14 cellular contexts compared by ENCODE assay signal in genomic region chr15:85788796-85789495, GRCh38. TPM values are rescaled to one million over a fixed set of nuclear protein-coding genes. Genes with fewer than 3 reads are reported as not detected.
DNase-seq lines count a peak whose midpoint lies in the region; TF ChIP-seq lines count a peak whose summit lies in the region.
"Had no signal": no experiment of that assay in that cellular context is flagged by ENCODE, and none has a peak within 500 bp of the region (broad histone marks: within the 10 kb centered on the region; RNA-seq: fewer than 3 reads in every experiment).

No MANE protein-coding gene starts in this region.

- TF ChIP-seq CTCF in epithelial cell of esophagus (IDR thresholded peaks at IDR 0.05; ENCODE audit: insufficient read depth, low read depth, low read length, missing control alignments) (no peak), neural crest cell (conservative IDR thresholded peaks at IDR 0.05) (no peak)

- H3K36me3 Mint-ChIP-seq in neural crest cell (ENCODE audit: low read depth) = peaks cover 10% of the 10 kb centered on the region

- TF ChIP-seq EP300 in Ishikawa (IDR thresholded peaks at IDR 0.05; ENCODE audit: borderline replicate concordance) = peak; percentile 27; the same call in 1 of the 2 replicates

- no peaks in the 10 kb centered on the region for H3K27me3 Mint-ChIP-seq in neural crest cell (ENCODE audit: low read depth)
- H3K27me3 Mint-ChIP-seq: effector memory CD8-positive, alpha-beta T cell had no signal

- peak overlapping the region; percentile 19 for H3K27ac Mint-ChIP-seq in neural crest cell (ENCODE audit: unreplicated experiment)

- peak overlapping the region; percentile 33 for H3K4me3 Mint-ChIP-seq in neural crest cell
- H3K4me3 Mint-ChIP-seq: effector memory CD8-positive, alpha-beta T cell had no signal

- no peaks in the 10 kb centered on the region for H3K9me3 Mint-ChIP-seq in neural crest cell
- H3K9me3 Mint-ChIP-seq: effector memory CD8-positive, alpha-beta T cell had no signal

- peaks cover 76% of the 10 kb centered on the region for H3K4me1 Mint-ChIP-seq in neural crest cell

- DNase-seq in DMS53 (lab: John Stamatoyannopoulos, UW) (peak; percentile 86), epithelial cell of esophagus (ENCODE audit: low read depth) (peak; percentile 67), neural crest cell (ENCODE audit: low read depth, low spot score) (no peak), RPMI8226 (no peak), NAMALWA (ENCODE audit: low spot score) (no peak)
- DNase-seq in stimulated activated CD8-positive, alpha-beta memory T cell treated with anti-CD3 and anti-CD28 coated beads, Interleukin-4, amount 100 ng/mL, for 48 hours = no peak
- DNase-seq: activated gamma-delta T cell treated with Interleukin-2 at 50 U/mL for 16 hours; effector memory CD8-positive, alpha-beta T cell; gastrocnemius medialis; GDM1; MM.1S; WERI-Rb-1 had no signal

- H3K4me3 ChIP-seq in epithelial cell of esophagus (ENCODE audit: low read length) = no peak overlapping the region
- H3K4me3 ChIP-seq: gastrocnemius medialis, testis had no signal

- TF ChIP-seq RAD21 in Ishikawa (IDR thresholded peaks at IDR 0.05; ENCODE audit: low read depth) = no peak

TF ChIP-seq in Ishikawa, 13 proteins besides CTCF, POLR2A, EP300 and RAD21:
- TF ChIP-seq USF1 (IDR thresholded peaks at IDR 0.05) (no peak), YY1 (IDR thresholded peaks at IDR 0.05; ENCODE audit: low read depth) (no peak), TEAD4 (IDR thresholded peaks at IDR 0.05) (no peak), TAF1 (IDR thresholded peaks at IDR 0.05; ENCODE audit: low read depth) (no peak), CEBPB (IDR thresholded peaks at IDR 0.05) (no peak), CREB1 (IDR thresholded peaks at IDR 0.05; ENCODE audit: low read depth) (no peak), MAX (IDR thresholded peaks at IDR 0.05) (peak; percentile 56), REST (IDR thresholded peaks at IDR 0.05; ENCODE audit: low read depth) (no peak), TCF12 (IDR thresholded peaks at IDR 0.05; ENCODE audit: low read depth) (peak; percentile 69), EGR1 (IDR thresholded peaks at IDR 0.05) (no peak), NFIC (IDR thresholded peaks at IDR 0.05) (peak; percentile 39; the same call in 1 of the 2 replicates)
TF ChIP-seq in Ishikawa: peak in this region for 3.

RNA-seq across cellular contexts. Expression of gene KLHL25, which starts 5.8 kb away (rescaled TPM):
- 17.9 and 19.3 TPM in 2 replicates for total RNA-seq in neural crest cell

Comparison
In these comparisons a context has a peak if more than half of its experiments do, and no peak if none do; other contexts are left out.
1. DNase-seq: peak in DMS53 (single experiment) and epithelial cell of esophagus (single experiment); none in neural crest cell (single experiment), RPMI8226 (single experiment), NAMALWA (single experiment) and stimulated activated CD8-positive, alpha-beta memory T cell treated with anti-CD3 and anti-CD28 coated beads, Interleukin-4, amount 100 ng/mL, for 48 hours (single experiment).